In genomic region chr9:136170291-136170901, GRCh38 we compare ENCODE assay signal across 8 cellular contexts. TPM values are rescaled to one million over a fixed set of nuclear protein-coding genes. Genes with fewer than 3 reads are reported as not detected.
DNase-seq lines count a peak whose midpoint lies in the region; ATAC-seq and TF ChIP-seq lines count a peak whose summit lies in the region.

No MANE protein-coding gene starts in this region.

- no peaks in the 10 kb centered on the region for H3K36me3 Mint-ChIP-seq in activated CD8-positive, alpha-beta T cell treated with anti-CD3 and anti-CD28 coated beads for 36 hours (ENCODE audit: low read depth)

- H3K4me1 ChIP-seq in parathyroid adenoma, result no peaks in the 10 kb centered on the region

- no peak overlapping the region for H3K27ac Mint-ChIP-seq in activated CD8-positive, alpha-beta T cell treated with anti-CD3 and anti-CD28 coated beads for 36 hours

- H3K36me3 ChIP-seq in parathyroid adenoma (ENCODE audit: control insufficient read depth, insufficient read depth, low read length), result no peaks in the 10 kb centered on the region

- no peak overlapping the region for H3K4me3 Mint-ChIP-seq in activated CD8-positive, alpha-beta T cell treated with anti-CD3 and anti-CD28 coated beads for 36 hours

- no peaks in the 10 kb centered on the region for H3K79me2 ChIP-seq in parathyroid adenoma

- CTCF ChIA-PET in activated CD8-positive, alpha-beta T cell treated with anti-CD3 and anti-CD28 coated beads for 36 hours (lab: Charles Lee), result interaction anchor here (0.6 to 1.7 kb wide), 14 partner anchors 13 to 214 kb away, joined by 3 to 9 read pairs (median 3); no protein-coding TSS in a partner anchor

- no peak overlapping the region for H2AFZ ChIP-seq in parathyroid adenoma

- H3K27ac ChIP-seq in parathyroid adenoma, result no peak overlapping the region

- no peaks in the 10 kb centered on the region for H3K9me3 ChIP-seq in parathyroid adenoma (ENCODE audit: control insufficient read depth, low read length)

- no peak overlapping the region for H3K4me2 ChIP-seq in parathyroid adenoma (ENCODE audit: low read length)

- H3K9ac ChIP-seq in parathyroid adenoma, result no peak overlapping the region

- no peaks in the 10 kb centered on the region for H3K4me1 Mint-ChIP-seq in activated CD8-positive, alpha-beta T cell treated with anti-CD3 and anti-CD28 coated beads for 36 hours (ENCODE audit: low read depth)

- DNase-seq in COLO668 (lab: John Stamatoyannopoulos, UW; ENCODE audit: unreplicated experiment), result peak; percentile 41
- DNase-seq in activated CD8-positive, alpha-beta T cell treated with anti-CD3 and anti-CD28 coated beads for 36 hours, result peak; percentile 73

- intact Hi-C loops in activated CD8-positive, alpha-beta T cell treated with anti-CD3 and anti-CD28 coated beads for 36 hours (cut with micrococcal nuclease), result loop anchor here (2.0 kb wide), 1 partner anchor 112 kb away; no protein-coding TSS in a partner anchor

- H3K27me3 Mint-ChIP-seq in activated CD8-positive, alpha-beta T cell treated with anti-CD3 and anti-CD28 coated beads for 36 hours, result peaks cover 7% of the 10 kb centered on the region

- ATAC-seq in activated CD8-positive, alpha-beta T cell treated with anti-CD3 and anti-CD28 coated beads for 36 hours, result peak; percentile 94
- peak; percentile 72 for ATAC-seq in esophagus mucosa
- no peak for ATAC-seq in GM19023 (IDR thresholded peaks at IDR 0.05; ENCODE audit: unreplicated experiment)
- no peak for ATAC-seq in HG02798 (IDR thresholded peaks at IDR 0.05; ENCODE audit: poor library complexity, unreplicated experiment)
- no peak for ATAC-seq in GM18867 (IDR thresholded peaks at IDR 0.05; ENCODE audit: unreplicated experiment)

- TF ChIP-seq CTCF in LNCAP (IDR thresholded peaks at IDR 0.05) (peak; percentile 88), parathyroid adenoma (IDR thresholded peaks at IDR 0.05) (peak; percentile 42)
- TF ChIP-seq CTCF in activated CD8-positive, alpha-beta T cell treated with anti-CD3 and anti-CD28 coated beads for 36 hours (IDR thresholded peaks at IDR 0.05), result peak; percentile 79

- H3K9me3 Mint-ChIP-seq in activated CD8-positive, alpha-beta T cell treated with anti-CD3 and anti-CD28 coated beads for 36 hours, result no peaks in the 10 kb centered on the region

- POLR2A ChIA-PET in activated CD8-positive, alpha-beta T cell treated with anti-CD3 and anti-CD28 coated beads for 36 hours (lab: Charles Lee), result no interaction called here

- no peaks in the 10 kb centered on the region for H3K27me3 ChIP-seq in parathyroid adenoma (ENCODE audit: control insufficient read depth, insufficient read depth, low read length)

- H3K4me3 ChIP-seq in parathyroid adenoma (ENCODE audit: low read depth, low read length), result no peak overlapping the region

RNA-seq across cellular contexts. Expression of gene LHX3, which starts 34.5 kb away (rescaled TPM):
- total RNA-seq in activated CD8-positive, alpha-beta T cell treated with anti-CD3 and anti-CD28 coated beads for 36 hours, result not detected
- 0.08 TPM for total RNA-seq in esophagus mucosa

RNA-seq across cellular contexts. Expression of gene TMEM250, which starts 51.7 kb away (rescaled TPM):
- total RNA-seq in activated CD8-positive, alpha-beta T cell treated with anti-CD3 and anti-CD28 coated beads for 36 hours, result 10 to 100 TPM; 24.4 to 25.9 TPM
- total RNA-seq in esophagus mucosa, result 32.6 TPM

Comparison
In these comparisons a context has a peak if more than half of its experiments do, and no peak if none do; other contexts are left out.
1. ATAC-seq: peak in activated CD8-positive, alpha-beta T cell treated with anti-CD3 and anti-CD28 coated beads for 36 hours (single experiment) and esophagus mucosa (single experiment); none in GM19023 (single experiment), HG02798 (single experiment) and GM18867 (single experiment).
2. Peak in every context shown above with its lines, with median percentiles within 50 percentile points of each other: CTCF ChIP-seq.